Comparison of ENCODE assay signal across 8 cellular contexts in the genomic region with DNA sequence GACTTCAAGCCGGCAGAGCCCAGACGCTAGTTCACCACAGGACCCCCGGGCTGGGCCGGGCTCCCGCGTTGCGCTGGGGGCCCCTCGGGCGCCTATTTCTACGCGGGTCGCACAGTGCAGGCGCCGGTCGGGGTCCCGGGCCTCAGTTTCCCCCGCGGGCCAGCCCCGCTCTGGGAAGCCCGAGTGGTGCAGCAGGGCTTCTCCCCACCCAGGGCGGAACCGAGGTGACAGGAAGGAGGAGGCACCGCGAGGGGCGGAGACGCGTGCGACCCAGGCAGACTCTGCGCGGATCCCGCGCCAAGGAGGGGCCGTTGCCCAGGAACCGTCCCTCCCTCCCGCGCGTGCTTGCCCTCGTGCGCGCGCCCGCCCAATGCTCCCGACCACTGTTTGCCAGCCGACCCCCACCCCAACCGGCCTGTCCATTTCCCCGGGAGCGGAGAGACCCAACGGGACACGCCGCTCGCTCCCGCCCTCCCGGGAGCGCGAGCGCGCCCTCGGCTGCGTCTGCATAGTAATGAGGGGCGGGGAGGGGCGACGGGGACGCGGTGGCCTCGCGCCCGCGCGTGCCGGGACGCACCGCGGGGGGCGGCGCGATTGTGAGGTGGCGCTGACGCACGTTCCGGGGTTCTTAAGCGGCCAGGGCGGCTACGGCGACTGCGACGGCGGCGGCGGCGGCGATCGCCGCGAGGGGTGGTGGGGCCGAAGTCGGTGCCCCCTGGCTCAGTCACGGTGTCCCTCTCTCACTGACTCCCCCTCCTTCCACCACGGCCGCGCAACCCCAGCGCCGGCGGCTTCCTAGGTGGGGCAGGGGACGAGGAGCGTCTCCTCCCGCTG. TPM values are rescaled to one million over a fixed set of nuclear protein-coding genes. Genes with fewer than 3 reads are reported as not detected.
DNase-seq lines count a peak whose midpoint lies in the region; ATAC-seq, FAIRE-seq and TF ChIP-seq lines count a peak whose summit lies in the region.

CPEB2 (plus strand) TSS at position 657 of the 834 bp plus-strand sequence. CDS start 193 bp downstream, outside the sequence.

- FAIRE-seq in H1 (lab: Jason Lieb, UNC): no peak

- 1% methylated on average over 27 of the region's 106 CpGs; no CpG with 5 or more reads in 1 of the 2 experiments for WGBS in H1 (ENCODE audit: extremely low coverage in 1 of 2, insufficient coverage in 1 of 2, insufficient read length in 1 of 2, insufficient replicate concordance in 2 of 2, low coverage in 1 of 2, low lambda C conversion rate in 2 of 2, missing lambda C conversion rate in 1 of 2), 2 experiments
- no CpG with 5 or more reads among the region's 106 CpGs for WGBS in mesendoderm (ENCODE audit: extremely low coverage, insufficient coverage, low lambda C conversion rate)

- no peaks in the 10 kb centered on the region for H3K27me3 ChIP-seq in CD4-positive, CD25-positive, alpha-beta regulatory T cell (ENCODE audit: control insufficient read depth, insufficient read depth, low read length)
- H3K27me3 ChIP-seq in H1 (replicated peaks in 1 of 4; ENCODE audit: control insufficient read depth in 3 of 4, extremely low read depth in 1 of 4, insufficient read depth in 3 of 4, low read length in 3 of 4) (peaks cover 0 to 20% (median 4%) of the 10 kb centered on the region in 4 experiments; a peak in 4 of 7 replicates), mesendoderm (ENCODE audit: insufficient read depth, low read length, poor library complexity) (no peaks in the 10 kb centered on the region)

- H3K23ac ChIP-seq in H1 (ENCODE audit: insufficient read length): no peak within 1 kb of the TSS
- peak within 1 kb of the TSS; percentile 66 for H3K23ac ChIP-seq in mesendoderm (ENCODE audit: low read length)

- H2BK12ac ChIP-seq in H1 (ENCODE audit: low read depth, low read length): no peak within 1 kb of the TSS

- peaks cover 6% of the 10 kb centered on the region for H3K27me3 Mint-ChIP-seq in CD4-positive, CD25-positive, alpha-beta regulatory T cell
- H3K27me3 Mint-ChIP-seq in activated CD8-positive, alpha-beta memory T cell treated with anti-CD3 and anti-CD28 coated beads, Interleukin-2, amount 10 ng/mL, durations not matched to agents 7 days and 5 days: no peaks in the 10 kb centered on the region

- no peak within 1 kb of the TSS for H3K4ac ChIP-seq in H1 (replicated peaks; ENCODE audit: insufficient read length, low read depth, low read length)
- peak within 1 kb of the TSS; percentile 44 for H3K4ac ChIP-seq in mesendoderm (ENCODE audit: low read depth, low read length)

- peak within 1 kb of the TSS; percentile 90 to 99 (median 94) for H3K4me3 Mint-ChIP-seq in CD4-positive, CD25-positive, alpha-beta regulatory T cell
- peak within 1 kb of the TSS; percentile 88 for H3K4me3 Mint-ChIP-seq in activated CD8-positive, alpha-beta memory T cell treated with anti-CD3 and anti-CD28 coated beads, Interleukin-2, amount 10 ng/mL, durations not matched to agents 7 days and 5 days

- TF ChIP-seq CTCF in H1 (IDR thresholded peaks at IDR 0.05; ENCODE audit: control extremely low read depth in 1 of 3, insufficient read depth in 1 of 3, low read depth in 1 of 3, low read length in 3 of 3): no peak

- no peak within 1 kb of the TSS for H3K14ac ChIP-seq in H1 (ENCODE audit: insufficient read length)

- peak within 1 kb of the TSS; percentile 73 for H4K91ac ChIP-seq in H1 (replicated peaks; ENCODE audit: insufficient read length, low read length)

- peak; percentile 86 to 95 (median 92) for DNase-seq in CD4-positive, CD25-positive, alpha-beta regulatory T cell
- DNase-seq in NOMO-1 treated with dmso at 0.1 percent for 144 hours (lab: John Stamatoyannopoulos, UW; ENCODE audit: unreplicated experiment): peak; percentile 95
- peak; percentile 94 for DNase-seq in activated CD8-positive, alpha-beta memory T cell treated with anti-CD3 and anti-CD28 coated beads, Interleukin-2, amount 10 ng/mL, durations not matched to agents 7 days and 5 days
- peak; percentile 71 to 85 for DNase-seq in H1 (ENCODE audit: low read depth in 1 of 2, low spot score in 2 of 2)
- DNase-seq in mesendoderm: peak; percentile 94
- DNase-seq in stimulated activated CD8-positive, alpha-beta memory T cell treated with anti-CD3 and anti-CD28 coated beads, Interleukin-12 subunit alpha, Interleukin-12 subunit beta, amount 100 ng/mL, for 4 hours (ENCODE audit: low read depth): peak; percentile 89

- no peak within 1 kb of the TSS for H2BK15ac ChIP-seq in H1 (ENCODE audit: low read length)
- no peak within 1 kb of the TSS for H2BK15ac ChIP-seq in mesendoderm (replicated peaks; ENCODE audit: low read depth)

- H3K56ac ChIP-seq in H1 (replicated peaks; ENCODE audit: insufficient read length, low read depth, low read length) (no peak within 1 kb of the TSS), mesendoderm (ENCODE audit: low read length) (peak within 1 kb of the TSS; percentile 94)

- H3K9me3 ChIP-seq in CD4-positive, CD25-positive, alpha-beta regulatory T cell (ENCODE audit: control insufficient read depth in 2 of 2, low read length in 2 of 2): no peaks in the 10 kb centered on the region
- no peaks in the 10 kb centered on the region for H3K9me3 ChIP-seq in H1 (ENCODE audit: insufficient read depth in 2 of 2, low read depth in 1 of 2, low read length in 1 of 2)

- POLR2A ChIA-PET in H1 (lab: Charles Lee; ENCODE audit: partially characterized antibody): no interaction called here

- H3K9ac ChIP-seq in H1 (replicated peaks in 1 of 4; ENCODE audit: extremely low read depth in 1 of 4, low read depth in 3 of 4, low read length in 3 of 4): peak within 1 kb of the TSS in 1 of 4 experiments; percentile 65; a peak in 2 of 7 replicates
- peak within 1 kb of the TSS; percentile 90 for H3K9ac ChIP-seq in mesendoderm (ENCODE audit: low read length)

- H3K27ac ChIP-seq in CD4-positive, CD25-positive, alpha-beta regulatory T cell (ENCODE audit: insufficient read depth, low read length, poor library complexity, severe bottlenecking): peak within 1 kb of the TSS; percentile 100
- no peak within 1 kb of the TSS for H3K27ac ChIP-seq in H1 (ENCODE audit: low read depth, low read length)
- H3K27ac ChIP-seq in mesendoderm (ENCODE audit: low read depth, low read length): peak within 1 kb of the TSS; percentile 95

- CTCF ChIA-PET in activated CD8-positive, alpha-beta memory T cell treated with anti-CD3 and anti-CD28 coated beads, Interleukin-2, amount 10 ng/mL, durations not matched to agents 7 days and 5 days (lab: Charles Lee): interaction anchor here (1.0 to 1.7 kb wide), 5 partner anchors 10 to 67 kb away, joined by 3 to 4 read pairs (median 3); no protein-coding TSS in a partner anchor
- CTCF ChIA-PET in H1 (lab: Charles Lee; ENCODE audit: partially characterized antibody): interaction anchor here (0.8 to 1.4 kb wide), 3 partner anchors 14 to 130 kb away, joined by 3 to 4 read pairs (median 3); no protein-coding TSS in a partner anchor

- H3K79me2 ChIP-seq in H1 (ENCODE audit: control insufficient read depth in 1 of 2, insufficient read depth in 2 of 2, low read length in 2 of 2) (no peaks in the 10 kb centered on the region), mesendoderm (ENCODE audit: control insufficient read depth, insufficient read depth, low read length) (no peaks in the 10 kb centered on the region)

- H3K18ac ChIP-seq in H1 (ENCODE audit: extremely low read depth, low read length): no peak within 1 kb of the TSS; the same call in 1 of the 2 replicates
- peak within 1 kb of the TSS; percentile 91 for H3K18ac ChIP-seq in mesendoderm (ENCODE audit: low read length)

- H3K79me1 ChIP-seq in H1 (ENCODE audit: low read depth, low read length) (no peaks in the 10 kb centered on the region), mesendoderm (ENCODE audit: low read length) (no peaks in the 10 kb centered on the region)

- H2BK5ac ChIP-seq in H1 (ENCODE audit: low read depth, low read length) (peak within 1 kb of the TSS; percentile 71; the same call in 1 of the 2 replicates), mesendoderm (ENCODE audit: low read length) (peak within 1 kb of the TSS; percentile 67)

- no peak within 1 kb of the TSS for H2BK120ac ChIP-seq in H1 (replicated peaks; ENCODE audit: low read depth, low read length)
- H2BK120ac ChIP-seq in mesendoderm (ENCODE audit: low read depth, low read length): no peak within 1 kb of the TSS

- no peak for TF ChIP-seq POLR2A in H1 (IDR thresholded peaks at IDR 0.05; ENCODE audit: control extremely low read depth in 1 of 2, low read depth in 2 of 2, low read length in 2 of 2)

- peaks cover 10 to 31% (median 25%) of the 10 kb centered on the region in 4 donors for H3K4me1 Mint-ChIP-seq in CD4-positive, CD25-positive, alpha-beta regulatory T cell
- peaks cover 31% of the 10 kb centered on the region for H3K4me1 Mint-ChIP-seq in activated CD8-positive, alpha-beta memory T cell treated with anti-CD3 and anti-CD28 coated beads, Interleukin-2, amount 10 ng/mL, durations not matched to agents 7 days and 5 days

- H2BK20ac ChIP-seq in H1 (ENCODE audit: low read length): no peak within 1 kb of the TSS

- H4K20me1 ChIP-seq in H1 (replicated peaks in 1 of 2; ENCODE audit: control insufficient read depth in 1 of 2, insufficient read depth in 2 of 2, low read length in 2 of 2): no peaks in the 10 kb centered on the region

- TF ChIP-seq RAD21 in H1 (IDR thresholded peaks at IDR 0.05 in 1 of 2, conservative IDR thresholded peaks at IDR 0.05 in 1 of 2; ENCODE audit: low read depth in 2 of 2, low read length in 2 of 2): no peak

- H3K4me2 ChIP-seq in H1 (ENCODE audit: insufficient read depth in 1 of 2, low read depth in 2 of 2, low read length in 2 of 2) (peak within 1 kb of the TSS; percentile 67 to 70), mesendoderm (ENCODE audit: low read length) (peak within 1 kb of the TSS; percentile 88)

- H3K4me1 ChIP-seq in CD4-positive, CD25-positive, alpha-beta regulatory T cell (ENCODE audit: control insufficient read depth, insufficient read depth, low read length, poor library complexity, severe bottlenecking): peaks cover 28% of the 10 kb centered on the region
- H3K4me1 ChIP-seq in H1 (replicated peaks in 1 of 4; ENCODE audit: control insufficient read depth in 3 of 4, insufficient read depth in 4 of 4, low read length in 3 of 4): peaks cover 0 to 4% (median under 1%) of the 10 kb centered on the region in 4 experiments; a peak in 4 of 7 replicates
- H3K4me1 ChIP-seq in mesendoderm (ENCODE audit: control insufficient read depth, low read depth, low read length): no peaks in the 10 kb centered on the region

- no peaks in the 10 kb centered on the region for H3K9me3 Mint-ChIP-seq in CD4-positive, CD25-positive, alpha-beta regulatory T cell
- H3K9me3 Mint-ChIP-seq in activated CD8-positive, alpha-beta memory T cell treated with anti-CD3 and anti-CD28 coated beads, Interleukin-2, amount 10 ng/mL, durations not matched to agents 7 days and 5 days (ENCODE audit: low read depth): no peaks in the 10 kb centered on the region

- H3K36me3 Mint-ChIP-seq in CD4-positive, CD25-positive, alpha-beta regulatory T cell: no peaks in the 10 kb centered on the region
- H3K36me3 Mint-ChIP-seq in activated CD8-positive, alpha-beta memory T cell treated with anti-CD3 and anti-CD28 coated beads, Interleukin-2, amount 10 ng/mL, durations not matched to agents 7 days and 5 days: peaks cover 4% of the 10 kb centered on the region

- H3K36me3 ChIP-seq in CD4-positive, CD25-positive, alpha-beta regulatory T cell (ENCODE audit: control insufficient read depth, insufficient read depth, low read length): no peaks in the 10 kb centered on the region
- H3K36me3 ChIP-seq in H1 (ENCODE audit: control insufficient read depth in 2 of 4, insufficient read depth in 4 of 4, low read length in 3 of 4): no peaks in the 10 kb centered on the region
- no peaks in the 10 kb centered on the region for H3K36me3 ChIP-seq in mesendoderm (ENCODE audit: control insufficient read depth, insufficient read depth, low read length)

- H3K23me2 ChIP-seq in H1 (ENCODE audit: low read depth, low read length): peaks cover 19% of the 10 kb centered on the region; the same call in 1 of the 2 replicates

- peak within 1 kb of the TSS; percentile 89 for H4K8ac ChIP-seq in H1 (ENCODE audit: extremely low read depth, insufficient read depth, low read length)
- no peak within 1 kb of the TSS for H4K8ac ChIP-seq in mesendoderm (ENCODE audit: low read depth, low read length)

- peak within 1 kb of the TSS; percentile 95 for H3K4me3 ChIP-seq in CD4-positive, CD25-positive, alpha-beta regulatory T cell (ENCODE audit: low read depth, low read length)
- H3K4me3 ChIP-seq in H1 (ENCODE audit: extremely low read depth in 1 of 4, insufficient read depth in 2 of 4, low read depth in 3 of 4, low read length in 4 of 4) (peak within 1 kb of the TSS; percentile 58 to 87 (median 67)), mesendoderm (ENCODE audit: low read length) (peak within 1 kb of the TSS; percentile 69)

- H2AFZ ChIP-seq in H1 (ENCODE audit: low read length): peak within 1 kb of the TSS; percentile 80

- no peak for TF ChIP-seq EP300 in H1 (IDR thresholded peaks at IDR 0.05; ENCODE audit: borderline replicate concordance in 1 of 2, low read depth in 2 of 2, low read length in 2 of 2)

- peak within 1 kb of the TSS; percentile 66 for H4K5ac ChIP-seq in H1 (ENCODE audit: insufficient read length, low read depth, low read length)
- H4K5ac ChIP-seq in mesendoderm (ENCODE audit: low read length): no peak within 1 kb of the TSS

- H2AK5ac ChIP-seq in H1 (ENCODE audit: low read depth, low read length) (no peak within 1 kb of the TSS), mesendoderm (ENCODE audit: low read length) (no peak within 1 kb of the TSS)

- peak; percentile 76 to 80 for ATAC-seq in CD4-positive, CD25-positive, alpha-beta regulatory T cell (ENCODE audit: low read depth in 2 of 2)
- ATAC-seq in GM19397 (IDR thresholded peaks at IDR 0.05; ENCODE audit: unreplicated experiment): peak; percentile 63
- peak; percentile 55 for ATAC-seq in HG03565 (IDR thresholded peaks at IDR 0.05; ENCODE audit: unreplicated experiment)
- ATAC-seq in activated CD8-positive, alpha-beta memory T cell treated with anti-CD3 and anti-CD28 coated beads, Interleukin-2, amount 10 ng/mL, durations not matched to agents 7 days and 5 days: peak; percentile 73

- peak within 1 kb of the TSS; percentile 97 to 98 (median 98) for H3K27ac Mint-ChIP-seq in CD4-positive, CD25-positive, alpha-beta regulatory T cell
- H3K27ac Mint-ChIP-seq in activated CD8-positive, alpha-beta memory T cell treated with anti-CD3 and anti-CD28 coated beads, Interleukin-2, amount 10 ng/mL, durations not matched to agents 7 days and 5 days: peak within 1 kb of the TSS; percentile 96

RNA-seq across cellular contexts. Expression of gene CPEB2, which starts in this region (rescaled TPM):
- total RNA-seq in CD4-positive, CD25-positive, alpha-beta regulatory T cell: 27.5 TPM
- 1 to 10 TPM in 3 of 4 donors, under 1 TPM in 1; 0.94 to 3.0 (median 1.4) TPM for polyA plus RNA-seq in CD4-positive, CD25-positive, alpha-beta regulatory T cell
- total RNA-seq in activated CD8-positive, alpha-beta memory T cell treated with anti-CD3 and anti-CD28 coated beads, Interleukin-2, amount 10 ng/mL, durations not matched to agents 7 days and 5 days: 10 to 100 TPM; 14.3 to 14.8 TPM
- total RNA-seq in H1 (2021; fragmentation: NEBNext Ultra II Directional; extraction: Animal tissue kit (Norgen Biotek cat#: 25700)): 1.9 and 2.0 TPM in 2 replicates
- polyA plus RNA-seq in H1 (2011; rRNA removed): 0.31 and 0.39 TPM in 2 replicates
- polyA plus RNA-seq in H1 (2011; cell fraction: cytosol; rRNA removed): 0.61 TPM
- polyA plus RNA-seq in H1 (2011; cell fraction: nucleus; rRNA removed): 0.63 TPM
- 0.73 to 1.2 TPM (median 0.79 TPM) in 4 replicates for polyA plus RNA-seq in H1 (2012, experiment 1 of 2)
- 0.07 TPM for polyA plus RNA-seq in H1 (2012, experiment 2 of 2)
- polyA plus RNA-seq in H1 (2013, experiment 1 of 2): 0.51 TPM
- 0.63 TPM for polyA plus RNA-seq in H1 (2013, experiment 2 of 2)
- 1.1 and 1.3 TPM in 2 replicates for polyA minus RNA-seq in H1 (2011; rRNA and poly(A)+ RNA removed)
- 1.5 TPM for polyA minus RNA-seq in H1 (2011; cell fraction: cytosol; rRNA and poly(A)+ RNA removed)
- 2.6 TPM for polyA minus RNA-seq in H1 (2011; cell fraction: nucleus; rRNA and poly(A)+ RNA removed)
- polyA plus RNA-seq in mesendoderm (2013, experiment 1 of 2): 1.2 TPM
- 1.2 TPM for polyA plus RNA-seq in mesendoderm (2013, experiment 2 of 2)
